Comparison of ENCODE assay signal across 22 cellular contexts in genomic region chr5:60023255-60023654, GRCh38.
DNase-seq lines count a peak whose midpoint lies in the region; ATAC-seq and TF ChIP-seq lines count a peak whose summit lies in the region.
"Had no signal": no experiment of that assay in that cellular context is flagged by ENCODE, and none has a peak within 500 bp of the region (broad histone marks: within the 10 kb centered on the region; RNA-seq: fewer than 3 reads in every experiment).

No MANE protein-coding gene starts in this region.

- peak; percentile 62 for ATAC-seq in SK-N-SH treated with all-trans-retinoic acid at 6 μM for 48 hours
- ATAC-seq in GM21515 (IDR thresholded peaks at IDR 0.05; ENCODE audit: unreplicated experiment) = no peak
- ATAC-seq: HepG2, Panc1 had no signal

- peaks cover 7% of the 10 kb centered on the region for H3K36me3 Mint-ChIP-seq in mesothelial cell of epicardium

- H3K4me1 Mint-ChIP-seq in mesothelial cell of epicardium = peaks cover 20% of the 10 kb centered on the region

- H3K4me3 ChIP-seq in choroid plexus epithelial cell (ENCODE audit: low read depth, low read length) = no peak overlapping the region
- H3K4me3 ChIP-seq: MG63 had no signal

- H3K4me3 Mint-ChIP-seq in mesothelial cell of epicardium = no peak overlapping the region
- H3K4me3 Mint-ChIP-seq: CD14-positive monocyte, HFFc6 had no signal

- H3K9me3 Mint-ChIP-seq in mesothelial cell of epicardium = peaks cover 8% of the 10 kb centered on the region
- H3K9me3 Mint-ChIP-seq: HFFc6 had no signal

- no peaks in the 10 kb centered on the region for H3K27me3 Mint-ChIP-seq in mesothelial cell of epicardium (ENCODE audit: low read depth)

- DNase-seq in EH (ENCODE audit: low read depth) = peak; percentile 64
- peak; percentile 59 for DNase-seq in choroid plexus epithelial cell (ENCODE audit: low read depth)
- no peak for DNase-seq in mesothelial cell of epicardium (ENCODE audit: low spot score in 2 of 2, unreplicated experiment in 2 of 2)
- no peak for DNase-seq in mesenteric fat pad (ENCODE audit: low spot score)
- no peak for DNase-seq in RPMI8226
- DNase-seq in OCI-M1 (lab: John Stamatoyannopoulos, UW) = no peak
- DNase-seq: COR-L47, GF-D8, GOT3, HFFc6, MG63, NCI-H1105 treated with DMSO at 0.1 percent for 48 hours, NCI-H187 treated with DMSO at 0.1 percent for 48 hours, NCI-H2171, NCI-H446 treated with DMSO at 0.1 percent for 48 hours, NCI-H774, SHP77 treated with DMSO at 0.1 percent for 48 hours had no signal

- no peak for TF ChIP-seq CTCF in choroid plexus epithelial cell (conservative IDR thresholded peaks at IDR 0.05; ENCODE audit: low read depth, low read length)
- TF ChIP-seq CTCF in mesothelial cell of epicardium (IDR thresholded peaks at IDR 0.05; ENCODE audit: unreplicated experiment) = no peak

- peak overlapping the region; percentile 9 for H3K27ac Mint-ChIP-seq in mesothelial cell of epicardium
- H3K27ac Mint-ChIP-seq: CD14-positive monocyte, HFFc6 had no signal

TF ChIP-seq in SK-N-SH treated with all-trans-retinoic acid at 6 μM for 48 hours, 23 proteins besides CTCF, POLR2A, EP300 and RAD21:
- peak; percentile 62; the same call in 1 of the 2 replicates for TF ChIP-seq ISL1 (CRISPR knock-in tag; IDR thresholded peaks at IDR 0.05)
- TF ChIP-seq SNAI2 (CRISPR knock-in tag; IDR thresholded peaks at IDR 0.05) = no peak

Comparison
In these comparisons a context has a peak if more than half of its experiments do, and no peak if none do; other contexts are left out.
1. DNase-seq: peak in EH (single experiment) and choroid plexus epithelial cell (single experiment); none in mesothelial cell of epicardium (0 of 2), mesenteric fat pad (single experiment), RPMI8226 (single experiment) and OCI-M1 (single experiment).